In the genomic region with DNA sequence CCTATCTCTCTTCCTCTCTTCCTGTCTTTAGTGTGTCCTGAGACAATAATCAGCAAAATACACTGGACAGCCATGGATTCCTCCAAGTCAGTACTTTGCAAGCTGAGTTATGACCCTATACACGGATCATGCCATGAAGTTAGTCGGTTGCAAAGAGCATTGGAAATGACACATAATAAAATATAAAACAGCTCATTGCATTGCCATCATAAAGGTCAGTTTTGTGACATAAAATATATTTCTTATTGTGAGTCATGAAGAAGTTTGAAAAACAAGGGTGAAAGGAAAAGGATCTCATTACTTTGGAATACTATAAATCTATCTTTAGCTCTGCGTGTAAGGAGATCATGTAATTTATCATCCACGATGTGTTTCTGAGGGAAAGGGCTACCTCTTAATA, we compare ENCODE assay signal across 27 cellular contexts.
"Had no signal": no experiment of that assay in that cellular context is flagged by ENCODE, and none has a peak within 500 bp of the region (broad histone marks: within the 10 kb centered on the region; RNA-seq: fewer than 3 reads in every experiment).

No MANE protein-coding gene starts in this region.

- H3K4me1 Mint-ChIP-seq: activated naive CD4-positive, alpha-beta T cell treated with anti-CD3 and anti-CD28 coated beads, Interleukin-2, amount 50 U/mL, for 24 hours; activated naive CD8-positive, alpha-beta T cell treated with anti-CD3 and anti-CD28 coated beads, Interleukin-2, amount 50 U/mL, for 24 hours; activated T-helper 17 cell treated with anti-CD3 and anti-CD28 coated beads, Interleukin-2, amount 50 U/mL, for 72 hours; memory B cell; neural progenitor cell had no signal

- H3K9me3 ChIP-seq: esophagus muscularis mucosa, gastroesophageal sphincter, right atrium auricular region, testis, transverse colon had no signal

- H3K4me3 Mint-ChIP-seq: activated CD4-positive, alpha-beta memory T cell treated with anti-CD3 and anti-CD28 coated beads for 36 hours; activated naive CD4-positive, alpha-beta T cell treated with anti-CD3 and anti-CD28 coated beads, Interleukin-2, amount 50 U/mL, for 24 hours; activated naive CD8-positive, alpha-beta T cell treated with anti-CD3 and anti-CD28 coated beads, Interleukin-2, amount 50 U/mL, for 24 hours; activated T-cell treated with anti-CD3 and anti-CD28 coated beads, Interleukin-2, amount 50 U/mL, for 4 hours; activated T-helper 17 cell treated with anti-CD3 and anti-CD28 coated beads, Interleukin-2, amount 50 U/mL, for 72 hours; memory B cell; naive thymus-derived CD8-positive, alpha-beta T cell; neural progenitor cell; T-helper 1 cell treated with Interleukin-12 subunit alpha and Interleukin-12 subunit beta and Interleukin-4 antibody, amounts not matched to agents 30 μg/mL and 1 μg/mL, for 36 hours had no signal

- H3K4me2 ChIP-seq: neural progenitor cell had no signal

- H3K4me3 ChIP-seq: esophagus muscularis mucosa, gastroesophageal sphincter, neural progenitor cell, right atrium auricular region, testis, transverse colon had no signal

- H2AFZ ChIP-seq: neural progenitor cell had no signal

- H3K36me3 ChIP-seq: esophagus muscularis mucosa, gastroesophageal sphincter, neural progenitor cell, right atrium auricular region, transverse colon, WERI-Rb-1 had no signal

- DNase-seq: activated CD4-positive, alpha-beta memory T cell treated with anti-CD3 and anti-CD28 coated beads for 36 hours; activated CD4-positive, alpha-beta T cell treated with anti-CD3 and anti-CD28 coated beads for 48 hours; activated gamma-delta T cell treated with Interleukin-2 at 50 U/mL for 16 hours; activated naive CD8-positive, alpha-beta T cell treated with anti-CD3 and anti-CD28 coated beads, Interleukin-2, amount 50 U/mL, for 24 hours; activated T-cell treated with anti-CD3 and anti-CD28 coated beads, Interleukin-2, amount 50 U/mL, for 4 hours; dermis blood vessel endothelial cell; effector CD4-positive, alpha-beta T cell; hippocampal formation; left cardiac atrium; midbrain; naive thymus-derived CD8-positive, alpha-beta T cell; occipital lobe; stimulated activated CD4-positive, alpha-beta T cell treated with anti-CD3 and anti-CD28 coated beads, Interleukin-2, amount 100 ng/mL, for 48 hours; stimulated activated naive CD4-positive, alpha-beta T cell treated with Interleukin-2 at 50 U/mL for 16 hours; T1000; testis; transverse colon; WERI-Rb-1 had no signal

- H3K27me3 Mint-ChIP-seq: activated CD4-positive, alpha-beta memory T cell treated with anti-CD3 and anti-CD28 coated beads for 36 hours; activated naive CD4-positive, alpha-beta T cell treated with anti-CD3 and anti-CD28 coated beads, Interleukin-2, amount 50 U/mL, for 24 hours; activated naive CD8-positive, alpha-beta T cell treated with anti-CD3 and anti-CD28 coated beads, Interleukin-2, amount 50 U/mL, for 24 hours; activated T-helper 17 cell treated with anti-CD3 and anti-CD28 coated beads, Interleukin-2, amount 50 U/mL, for 72 hours; memory B cell; naive thymus-derived CD8-positive, alpha-beta T cell had no signal

- H3K27ac ChIP-seq: esophagus muscularis mucosa, gastroesophageal sphincter, neural progenitor cell, right atrium auricular region, testis, transverse colon, WERI-Rb-1 had no signal

- H3K27me3 ChIP-seq: esophagus muscularis mucosa, gastroesophageal sphincter, neural progenitor cell, right atrium auricular region, testis, transverse colon had no signal

- H3K4me1 ChIP-seq: esophagus muscularis mucosa, gastroesophageal sphincter, neural progenitor cell, right atrium auricular region, testis, transverse colon had no signal

- H3K27ac Mint-ChIP-seq: activated CD4-positive, alpha-beta memory T cell treated with anti-CD3 and anti-CD28 coated beads for 36 hours; activated naive CD4-positive, alpha-beta T cell treated with anti-CD3 and anti-CD28 coated beads, Interleukin-2, amount 50 U/mL, for 24 hours; activated naive CD8-positive, alpha-beta T cell treated with anti-CD3 and anti-CD28 coated beads, Interleukin-2, amount 50 U/mL, for 24 hours; activated T-helper 17 cell treated with anti-CD3 and anti-CD28 coated beads, Interleukin-2, amount 50 U/mL, for 72 hours; memory B cell; naive thymus-derived CD8-positive, alpha-beta T cell; T-helper 1 cell treated with Interleukin-12 subunit alpha and Interleukin-12 subunit beta and Interleukin-4 antibody, amounts not matched to agents 30 μg/mL and 1 μg/mL, for 36 hours had no signal

- H3K9me3 Mint-ChIP-seq: activated naive CD4-positive, alpha-beta T cell treated with anti-CD3 and anti-CD28 coated beads, Interleukin-2, amount 50 U/mL, for 24 hours; T-helper 1 cell treated with Interleukin-12 subunit alpha and Interleukin-12 subunit beta and Interleukin-4 antibody, amounts not matched to agents 30 μg/mL and 1 μg/mL, for 36 hours had no signal

- ATAC-seq: activated CD4-positive, CD25-positive, alpha-beta regulatory T cell treated with anti-CD3 and anti-CD28 coated beads, Interleukin-2, amount 50 U/mL, for 24 hours; activated naive CD8-positive, alpha-beta T cell treated with anti-CD3 and anti-CD28 coated beads, Interleukin-2, amount 50 U/mL, for 24 hours; activated T-cell treated with anti-CD3 and anti-CD28 coated beads, Interleukin-2, amount 50 U/mL, for 4 hours; activated T-helper 17 cell treated with anti-CD3 and anti-CD28 coated beads, Interleukin-2, amount 50 U/mL, for 72 hours; gastroesophageal sphincter; left cardiac atrium; naive thymus-derived CD8-positive, alpha-beta T cell had no signal

- H3K9ac ChIP-seq: neural progenitor cell had no signal

- H3K36me3 Mint-ChIP-seq: activated CD4-positive, alpha-beta memory T cell treated with anti-CD3 and anti-CD28 coated beads for 36 hours; activated naive CD4-positive, alpha-beta T cell treated with anti-CD3 and anti-CD28 coated beads, Interleukin-2, amount 50 U/mL, for 24 hours; memory B cell; naive thymus-derived CD8-positive, alpha-beta T cell had no signal
